In genomic region chr20:51065615-51066014, GRCh38 we compare ENCODE assay signal across 37 cellular contexts. TPM values are rescaled to one million over a fixed set of nuclear protein-coding genes. Genes with fewer than 3 reads are reported as not detected.
A peak's percentile ranks its signal among the peaks of the same experiment; 100 is the strongest.
DNase-seq lines count a peak whose midpoint lies in the region; ATAC-seq, FAIRE-seq and TF ChIP-seq lines count a peak whose summit lies in the region.
"Had no signal": no experiment of that assay in that cellular context is flagged by ENCODE, and none has a peak within 500 bp of the region (broad histone marks: within the 10 kb centered on the region; RNA-seq: fewer than 3 reads in every experiment).

No MANE protein-coding gene starts in this region.

- H3K27ac ChIP-seq in HEK293 (ENCODE audit: extremely low read depth, low read depth, low read length) (no peak overlapping the region), K562 (ENCODE audit: extremely low read depth, low read depth, low read length) (no peak overlapping the region)
- H3K27ac ChIP-seq: 22Rv1; A549; BLaER1; BLaER1 treated with 17β-estradiol and CSF1 and Interleukin-3, amounts not matched to agents 10 nM and 100 nM; C4-2B had no signal

- H3K9me1 ChIP-seq in K562 (ENCODE audit: control insufficient read depth, insufficient read depth, low read length), result no peaks in the 10 kb centered on the region

- H2AFZ ChIP-seq in K562 (ENCODE audit: low read depth, low read length), result no peak overlapping the region

- H3K4me3 Mint-ChIP-seq in activated T-cell treated with anti-CD3 and anti-CD28 coated beads, Interleukin-2, amount 50 U/mL, for 24 hours, result no peak overlapping the region
- no peak overlapping the region for H3K4me3 Mint-ChIP-seq in activated T-cell treated with anti-CD3 and anti-CD28 coated beads, Interleukin-2, amount 50 U/mL, for 4 hours
- H3K4me3 Mint-ChIP-seq in stimulated activated naive CD8-positive, alpha-beta T cell treated with anti-CD3 and anti-CD28 coated beads, Interleukin-15, Interleukin-2, amounts not matched to agents 100 ng/mL and 50 ng/mL, for 24 hours, result no peak overlapping the region
- H3K4me3 Mint-ChIP-seq: B cell; CD14-positive monocyte; CD4-positive, alpha-beta memory T cell; CD4-positive, alpha-beta T cell; CD4-positive, CD25-positive, alpha-beta regulatory T cell; CD8-positive, alpha-beta memory T cell; CD8-positive, alpha-beta T cell had no signal

- H3K9ac ChIP-seq in K562 (ENCODE audit: insufficient read depth in 1 of 2, low read depth in 2 of 2, low read length in 2 of 2), result no peak overlapping the region
- H3K9ac ChIP-seq: BLaER1; BLaER1 treated with 17β-estradiol and CSF1 and Interleukin-3, amounts not matched to agents 10 nM and 100 nM had no signal

- H3K36me3 ChIP-seq in HEK293 (ENCODE audit: control insufficient read depth in 2 of 2, insufficient read depth in 1 of 2, low read length in 2 of 2) (no peaks in the 10 kb centered on the region), K562 (ENCODE audit: control insufficient read depth, insufficient read depth, low read length) (no peaks in the 10 kb centered on the region)
- H3K36me3 ChIP-seq: BE2C; BLaER1; BLaER1 treated with 17β-estradiol and CSF1 and Interleukin-3, amounts not matched to agents 10 nM and 100 nM had no signal

- ATAC-seq in activated T-cell treated with anti-CD3 and anti-CD28 coated beads, Interleukin-2, amount 50 U/mL, for 4 hours, result no peak
- no peak for ATAC-seq in stimulated activated naive CD8-positive, alpha-beta T cell treated with anti-CD3 and anti-CD28 coated beads, Interleukin-15, Interleukin-2, amounts not matched to agents 100 U/mL and 50 U/mL, for 24 hours
- no peak for ATAC-seq in K562
- ATAC-seq: A549; CD8-positive, alpha-beta T cell had no signal

- peaks cover 4% of the 10 kb centered on the region for H3K36me3 Mint-ChIP-seq in activated T-cell treated with anti-CD3 and anti-CD28 coated beads, Interleukin-2, amount 50 U/mL, for 24 hours (ENCODE audit: low read depth)
- no peaks in the 10 kb centered on the region for H3K36me3 Mint-ChIP-seq in activated T-cell treated with anti-CD3 and anti-CD28 coated beads, Interleukin-2, amount 50 U/mL, for 4 hours (ENCODE audit: insufficient read depth)
- peaks cover 9% of the 10 kb centered on the region for H3K36me3 Mint-ChIP-seq in stimulated activated naive CD8-positive, alpha-beta T cell treated with anti-CD3 and anti-CD28 coated beads, Interleukin-15, Interleukin-2, amounts not matched to agents 100 ng/mL and 50 ng/mL, for 24 hours (ENCODE audit: low read depth)
- H3K36me3 Mint-ChIP-seq: CD14-positive monocyte; CD4-positive, alpha-beta memory T cell; CD4-positive, CD25-positive, alpha-beta regulatory T cell; CD8-positive, alpha-beta T cell had no signal

- peaks cover under 1 to 7% of the 10 kb centered on the region in 2 experiments; a peak in 3 of 5 replicates for H3K27me3 ChIP-seq in K562 (ENCODE audit: control insufficient read depth in 2 of 2, insufficient read depth in 2 of 2, low read length in 2 of 2)
- H3K27me3 ChIP-seq: BE2C; BLaER1; BLaER1 treated with 17β-estradiol and CSF1 and Interleukin-3, amounts not matched to agents 10 nM and 100 nM had no signal

- 0% methylated on average over 4 of the region's 4 CpGs for WGBS in K562 (ENCODE audit: insufficient coverage, low coverage, missing lambda C conversion rate)

- no peak for TF ChIP-seq POLR2A in K562 (conservative IDR thresholded peaks at IDR 0.05)

- TF ChIP-seq RAD21 in K562 (CRISPR knock-in tag; conservative IDR thresholded peaks at IDR 0.05 in 1 of 2, IDR thresholded peaks at IDR 0.05 in 1 of 2), result no peak

- intact Hi-C loops in K562 (cut with micrococcal nuclease), result no loop called here

- H3K27ac Mint-ChIP-seq in activated T-cell treated with anti-CD3 and anti-CD28 coated beads, Interleukin-2, amount 50 U/mL, for 24 hours, result peak overlapping the region; percentile 33
- peak overlapping the region; percentile 26 for H3K27ac Mint-ChIP-seq in stimulated activated naive CD8-positive, alpha-beta T cell treated with anti-CD3 and anti-CD28 coated beads, Interleukin-15, Interleukin-2, amounts not matched to agents 100 ng/mL and 50 ng/mL, for 24 hours
- H3K27ac Mint-ChIP-seq: B cell; CD14-positive monocyte; CD4-positive, alpha-beta memory T cell; CD4-positive, alpha-beta T cell; CD4-positive, CD25-positive, alpha-beta regulatory T cell; CD8-positive, alpha-beta memory T cell; CD8-positive, alpha-beta T cell had no signal

- H3K4me1 Mint-ChIP-seq in activated T-cell treated with anti-CD3 and anti-CD28 coated beads, Interleukin-2, amount 50 U/mL, for 24 hours (ENCODE audit: low read depth), result peaks cover 58% of the 10 kb centered on the region
- H3K4me1 Mint-ChIP-seq in activated T-cell treated with anti-CD3 and anti-CD28 coated beads, Interleukin-2, amount 50 U/mL, for 4 hours (ENCODE audit: low read depth), result peaks cover 36% of the 10 kb centered on the region
- peaks cover 58% of the 10 kb centered on the region for H3K4me1 Mint-ChIP-seq in stimulated activated naive CD8-positive, alpha-beta T cell treated with anti-CD3 and anti-CD28 coated beads, Interleukin-15, Interleukin-2, amounts not matched to agents 100 ng/mL and 50 ng/mL, for 24 hours (ENCODE audit: low read depth)
- H3K4me1 Mint-ChIP-seq: B cell; CD14-positive monocyte; CD4-positive, CD25-positive, alpha-beta regulatory T cell had no signal

- H3K79me2 ChIP-seq in K562 (ENCODE audit: control insufficient read depth, insufficient read depth, low read length), result no peaks in the 10 kb centered on the region

- no peaks in the 10 kb centered on the region for H3K4me1 ChIP-seq in HEK293 (ENCODE audit: control insufficient read depth, insufficient read depth, low read length)
- no peaks in the 10 kb centered on the region for H3K4me1 ChIP-seq in K562 (replicated peaks in 1 of 2; ENCODE audit: control insufficient read depth in 2 of 2, insufficient read depth in 2 of 2, low read length in 2 of 2)
- H3K4me1 ChIP-seq: A549, BE2C had no signal

- CTCF ChIA-PET in HEK293 (lab: Yijun Ruan, JAX), result no interaction called here
- CTCF ChIA-PET in K562 (lab: Yijun Ruan, JAX; ENCODE audit: low intra/inter-chr PET ratio), result no interaction called here

- POLR2A ChIA-PET in HEK293 (lab: Yijun Ruan, JAX) (no interaction called here), K562 (lab: Yijun Ruan, JAX) (no interaction called here)

- peaks cover 12% of the 10 kb centered on the region for H3K9me3 Mint-ChIP-seq in activated T-cell treated with anti-CD3 and anti-CD28 coated beads, Interleukin-2, amount 50 U/mL, for 24 hours
- H3K9me3 Mint-ChIP-seq in activated T-cell treated with anti-CD3 and anti-CD28 coated beads, Interleukin-2, amount 50 U/mL, for 4 hours, result peaks cover 3% of the 10 kb centered on the region
- peaks cover 10% of the 10 kb centered on the region for H3K9me3 Mint-ChIP-seq in stimulated activated naive CD8-positive, alpha-beta T cell treated with anti-CD3 and anti-CD28 coated beads, Interleukin-15, Interleukin-2, amounts not matched to agents 100 ng/mL and 50 ng/mL, for 24 hours
- H3K9me3 Mint-ChIP-seq: CD4-positive, alpha-beta T cell; CD8-positive, alpha-beta T cell had no signal

- FAIRE-seq in K562 (lab: Jason Lieb, UNC), result no peak
- FAIRE-seq: A204.1, A549, D721Med had no signal

- no peak for TF ChIP-seq EP300 in K562 (IDR thresholded peaks at IDR 0.05; ENCODE audit: low read length)

- BruUV-seq in K562 (replicated peaks; lab: Mats Ljungman, UMichigan), result no TSS peak

- H3K4me3 ChIP-seq in HEK293 (ENCODE audit: low read depth, low read length) (no peak overlapping the region), K562 (no peak overlapping the region)
- H3K4me3 ChIP-seq: A549; BLaER1; BLaER1 treated with 17β-estradiol and CSF1 and Interleukin-3, amounts not matched to agents 10 nM and 100 nM had no signal

- H3K27me3 Mint-ChIP-seq in activated T-cell treated with anti-CD3 and anti-CD28 coated beads, Interleukin-2, amount 50 U/mL, for 24 hours, result peaks cover 31% of the 10 kb centered on the region
- H3K27me3 Mint-ChIP-seq in activated T-cell treated with anti-CD3 and anti-CD28 coated beads, Interleukin-2, amount 50 U/mL, for 4 hours (ENCODE audit: low read depth), result peaks cover 27% of the 10 kb centered on the region
- H3K27me3 Mint-ChIP-seq in stimulated activated naive CD8-positive, alpha-beta T cell treated with anti-CD3 and anti-CD28 coated beads, Interleukin-15, Interleukin-2, amounts not matched to agents 100 ng/mL and 50 ng/mL, for 24 hours, result peaks cover 31% of the 10 kb centered on the region

- no peaks in the 10 kb centered on the region for H4K20me1 ChIP-seq in K562 (replicated peaks; ENCODE audit: control insufficient read depth, insufficient read depth, low read length)
- H4K20me1 ChIP-seq: BLaER1; BLaER1 treated with 17β-estradiol and CSF1 and Interleukin-3, amounts not matched to agents 10 nM and 100 nM had no signal

- TF ChIP-seq CTCF in HEK293 (tag by site-specific recombination; IDR thresholded peaks at IDR 0.05), result no peak
- no peak for TF ChIP-seq CTCF in K562 (IDR thresholded peaks at IDR 0.05 in 2 of 3, conservative IDR thresholded peaks at IDR 0.05 in 1 of 3; ENCODE audit: insufficient read depth in 2 of 3, low read depth in 1 of 3, low read length in 3 of 3)

- in situ Hi-C loops in K562 (cut with MboI), result no loop called here

- H3K4me2 ChIP-seq in K562 (ENCODE audit: insufficient read depth, low read length), result no peak overlapping the region
- H3K4me2 ChIP-seq: A549; BLaER1; BLaER1 treated with 17β-estradiol and CSF1 and Interleukin-3, amounts not matched to agents 10 nM and 100 nM had no signal

- H3K9me3 ChIP-seq in HEK293 (ENCODE audit: control insufficient read depth, insufficient read depth, low read depth, low read length), result no peaks in the 10 kb centered on the region
- H3K9me3 ChIP-seq in K562 (replicated peaks; ENCODE audit: control insufficient read depth, insufficient read depth, low read depth, low read length), result no peaks in the 10 kb centered on the region
- H3K9me3 ChIP-seq: BE2C, BLaER1 had no signal

- no peak for DNase-seq in activated T-cell treated with anti-CD3 and anti-CD28 coated beads, Interleukin-2, amount 50 U/mL, for 24 hours
- no peak for DNase-seq in activated T-cell treated with anti-CD3 and anti-CD28 coated beads, Interleukin-2, amount 50 U/mL, for 4 hours
- DNase-seq in stimulated activated naive CD8-positive, alpha-beta T cell treated with anti-CD3 and anti-CD28 coated beads, Interleukin-15, Interleukin-2, amounts not matched to agents 100 U/mL and 50 U/mL, for 24 hours, result no peak
- DNase-seq in K562 (ENCODE audit: extremely low read depth in 1 of 4, low spot score in 3 of 4) (no peak), GDM1 (lab: John Stamatoyannopoulos, UW) (no peak), inferior parietal cortex (ENCODE audit: extremely low spot score) (no peak)
- DNase-seq: 8988T; ACHN; AML-193; BE2C; C1 segment of cervical spinal cord; Caco-2; Calu3; CD4-positive, alpha-beta memory T cell; CD4-positive, alpha-beta T cell; CD4-positive, CD25-positive, alpha-beta regulatory T cell; CD8-positive, alpha-beta memory T cell; CD8-positive, alpha-beta T cell; COR-L47; DMS 273 treated with DMSO at 0.1 percent for 48 hours; DMS153; DMS53; DMS79; DMS79 treated with DMSO at 0.1 percent for 48 hours; DND-41; EL had no signal

RNA-seq across cellular contexts. Expression of gene KCNG1, which starts 42.7 kb away (rescaled TPM):
- 10 to 100 TPM in 1 of 3 donors, 1 to 10 TPM in 2; 6.7 to 10.2 (median 7.0) TPM for total RNA-seq in activated T-cell treated with anti-CD3 and anti-CD28 coated beads, Interleukin-2, amount 50 U/mL, for 4 hours
- total RNA-seq in K562 (2011; cell fraction: chromatin; rRNA removed; ENCODE audit: low replicate concordance), result 0.21 and 0.25 TPM in 2 replicates
- total RNA-seq in K562 (2011; cell fraction: nucleolus; rRNA removed), result not detected in 2 replicates
- 0.44 and 0.69 TPM in 2 replicates for total RNA-seq in K562 (2011; cell fraction: nucleoplasm; rRNA removed)
- total RNA-seq in K562 (2014; rRNA removed) (0.09 and 0.94 TPM in 2 replicates), K562 (2014; rRNA removed; fragmentation: Illumina TruSeq; extraction: Trizol) (0.26 and 0.33 TPM in 2 replicates), K562 (2015; rRNA removed; fragmentation: Illumina TruSeq; extraction: Trizol) (0.11 and 0.22 TPM in 2 replicates), K562 (2021) (0.76 and 1.5 TPM in 2 replicates)
- polyA plus RNA-seq in K562 (2011; rRNA removed) (not detected in 2 replicates), K562 (2014; fragmentation: Illumina TruSeq; extraction: Trizol) (0.12 and 0.29 TPM in 2 replicates), K562 (2014; fragmentation: Nextera tagmentation; extraction: Ambion mirVana) (under 1 TPM in 1 of 2 experiments, not detected in 1; 0.06 TPM), K562 (2014; rRNA removed) (1.5 TPM in 2 replicates)
- polyA plus RNA-seq in K562 (2011; cell fraction: cytosol; rRNA removed), result 0.03 and 0.12 TPM in 2 replicates
- 0.11 TPM in 1 of 2 replicates, not detected in the other for polyA plus RNA-seq in K562 (2011; cell fraction: nucleus; rRNA removed)
- polyA plus RNA-seq in K562 (2012), result 0.52 and 13.7 TPM in 2 replicates
- not detected in 2 replicates for polyA minus RNA-seq in K562 (2011; rRNA and poly(A)+ RNA removed)
- polyA minus RNA-seq in K562 (2011; cell fraction: cytosol; rRNA and poly(A)+ RNA removed), result not detected in 2 replicates
- not detected in 2 replicates for polyA minus RNA-seq in K562 (2011; cell fraction: nucleus; rRNA and poly(A)+ RNA removed)
- total RNA-seq: CD4-positive, alpha-beta memory T cell; CD4-positive, alpha-beta T cell; CD4-positive, CD25-positive, alpha-beta regulatory T cell; CD8-positive, alpha-beta T cell had no signal
- polyA plus RNA-seq: CD14-positive monocyte; CD4-positive, alpha-beta memory T cell; CD8-positive, alpha-beta memory T cell had no signal
